ENCODE assay signal across 1 cellular context in the genomic region with DNA sequence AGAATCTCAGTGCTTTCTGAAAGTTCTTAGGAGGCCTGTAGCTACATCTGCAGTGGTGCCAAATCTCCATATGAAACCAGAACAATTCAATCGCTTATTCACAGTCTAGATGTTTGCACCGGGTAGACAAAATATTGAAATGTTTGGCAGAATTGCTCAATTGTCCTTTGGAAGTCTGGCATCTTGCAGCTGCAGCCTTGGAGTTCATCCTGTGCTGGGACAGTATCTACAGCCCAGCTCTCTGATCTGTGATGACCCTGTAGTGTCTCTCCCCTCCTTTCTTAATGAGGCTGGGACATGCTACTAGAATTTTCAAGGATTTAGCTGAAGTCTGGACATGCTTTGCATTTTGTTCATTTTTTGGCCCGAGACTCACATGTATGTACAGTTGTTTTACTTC.
TF ChIP-seq lines count a peak whose summit lies in the region.

No MANE protein-coding gene starts in this region.

TF ChIP-seq in HepG2, 621 proteins besides CTCF, POLR2A, EP300 and RAD21 (continued from another document):
- TF ChIP-seq, protein P1, sequence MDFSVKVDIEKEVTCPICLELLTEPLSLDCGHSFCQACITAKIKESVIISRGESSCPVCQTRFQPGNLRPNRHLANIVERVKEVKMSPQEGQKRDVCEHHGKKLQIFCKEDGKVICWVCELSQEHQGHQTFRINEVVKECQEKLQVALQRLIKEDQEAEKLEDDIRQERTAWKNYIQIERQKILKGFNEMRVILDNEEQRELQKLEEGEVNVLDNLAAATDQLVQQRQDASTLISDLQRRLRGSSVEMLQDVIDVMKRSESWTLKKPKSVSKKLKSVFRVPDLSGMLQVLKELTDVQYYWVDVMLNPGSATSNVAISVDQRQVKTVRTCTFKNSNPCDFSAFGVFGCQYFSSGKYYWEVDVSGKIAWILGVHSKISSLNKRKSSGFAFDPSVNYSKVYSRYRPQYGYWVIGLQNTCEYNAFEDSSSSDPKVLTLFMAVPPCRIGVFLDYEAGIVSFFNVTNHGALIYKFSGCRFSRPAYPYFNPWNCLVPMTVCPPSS (IDR thresholded peaks at IDR 0.05) = no peak
- TF ChIP-seq, protein P2, sequence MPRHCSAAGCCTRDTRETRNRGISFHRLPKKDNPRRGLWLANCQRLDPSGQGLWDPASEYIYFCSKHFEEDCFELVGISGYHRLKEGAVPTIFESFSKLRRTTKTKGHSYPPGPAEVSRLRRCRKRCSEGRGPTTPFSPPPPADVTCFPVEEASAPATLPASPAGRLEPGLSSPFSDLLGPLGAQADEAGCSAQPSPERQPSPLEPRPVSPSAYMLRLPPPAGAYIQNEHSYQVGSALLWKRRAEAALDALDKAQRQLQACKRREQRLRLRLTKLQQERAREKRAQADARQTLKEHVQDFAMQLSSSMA (CRISPR knock-in tag; IDR thresholded peaks at IDR 0.05) = no peak
- TF ChIP-seq TGIF2 (CRISPR knock-in tag; IDR thresholded peaks at IDR 0.05) (no peak), JDP2 (CRISPR knock-in tag; IDR thresholded peaks at IDR 0.05; ENCODE audit: borderline replicate concordance) (no peak), HOXA9 (CRISPR knock-in tag; IDR thresholded peaks at IDR 0.05; ENCODE audit: borderline replicate concordance) (no peak), ZNF484 (CRISPR knock-in tag; IDR thresholded peaks at IDR 0.05; ENCODE audit: borderline replicate concordance, low read depth) (no peak), ZNF260 (CRISPR knock-in tag; IDR thresholded peaks at IDR 0.05; ENCODE audit: borderline replicate concordance, low read depth) (no peak)
